16 cellular contexts compared by ENCODE assay signal in the genomic region with DNA sequence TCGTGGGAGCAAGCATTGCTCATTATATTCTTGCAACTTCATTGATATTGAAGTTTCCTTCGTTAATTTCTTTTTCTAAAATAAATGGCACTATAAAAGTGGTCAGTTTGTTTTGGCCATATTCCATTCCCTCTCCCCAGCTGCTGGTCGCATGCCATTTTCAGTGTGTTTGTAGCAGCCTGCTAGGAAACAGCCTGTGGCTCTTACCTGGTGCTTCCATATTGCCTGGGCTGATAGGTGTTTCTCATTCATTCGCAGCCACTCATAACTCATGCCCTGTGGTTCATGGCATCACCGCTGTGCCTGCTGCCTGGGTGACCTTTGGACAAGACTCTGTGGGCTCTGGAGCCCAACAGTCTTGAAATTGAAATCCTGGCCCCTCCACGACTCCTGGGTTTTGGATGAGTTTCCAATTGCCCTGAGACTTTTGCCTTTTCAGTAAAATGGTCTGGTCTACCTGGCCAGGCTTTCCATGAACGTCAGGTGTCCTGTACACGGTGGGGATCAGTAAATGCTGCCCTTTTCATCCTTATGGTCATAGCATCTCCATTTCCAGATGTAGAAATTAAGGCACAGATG.
A peak's percentile ranks its signal among the peaks of the same experiment; 100 is the strongest.
DNase-seq lines count a peak whose midpoint lies in the region; ATAC-seq and TF ChIP-seq lines count a peak whose summit lies in the region.
"Had no signal": no experiment of that assay in that cellular context is flagged by ENCODE, and none has a peak within 500 bp of the region (broad histone marks: within the 10 kb centered on the region; RNA-seq: fewer than 3 reads in every experiment).

No MANE protein-coding gene starts in this region.

- no peaks in the 10 kb centered on the region for H3K9me3 Mint-ChIP-seq in CD14-positive monocyte

- H3K36me3 ChIP-seq in aorta (ENCODE audit: control insufficient read depth in 1 of 2, insufficient read depth in 2 of 2, low read length in 1 of 2): no peaks in the 10 kb centered on the region
- H3K36me3 ChIP-seq: brain microvascular endothelial cell, transverse colon had no signal

- H3K27ac Mint-ChIP-seq in CD14-positive monocyte: peak overlapping the region; percentile 69 to 99 (median 98)
- H3K27ac Mint-ChIP-seq: activated CD8-positive, alpha-beta memory T cell treated with anti-CD3 and anti-CD28 coated beads, Interleukin-2, amount 10 ng/mL, durations not matched to agents 7 days and 5 days had no signal

- H3K4me1 Mint-ChIP-seq in CD14-positive monocyte: peaks cover 49% of the 10 kb centered on the region

- H3K36me3 Mint-ChIP-seq in CD14-positive monocyte: peaks cover 17 to 40% of the 10 kb centered on the region in 2 donors
- H3K36me3 Mint-ChIP-seq: activated CD8-positive, alpha-beta memory T cell treated with anti-CD3 and anti-CD28 coated beads, Interleukin-2, amount 10 ng/mL, durations not matched to agents 7 days and 5 days had no signal

- H3K4me3 ChIP-seq in aorta (ENCODE audit: low read length in 2 of 2): no peak overlapping the region
- H3K4me3 ChIP-seq: transverse colon had no signal

- no peaks in the 10 kb centered on the region for H3K9me3 ChIP-seq in aorta (ENCODE audit: control insufficient read depth, low read length)
- H3K9me3 ChIP-seq: transverse colon had no signal

- H3K4me1 ChIP-seq in aorta (ENCODE audit: control insufficient read depth in 1 of 2, insufficient read depth in 2 of 2, low read length in 2 of 2): peaks cover 0 to 17% of the 10 kb centered on the region in 2 donors

- peak overlapping the region in 1 of 2 donors; percentile 1 for H3K4me3 Mint-ChIP-seq in CD14-positive monocyte
- H3K4me3 Mint-ChIP-seq: activated CD8-positive, alpha-beta memory T cell treated with anti-CD3 and anti-CD28 coated beads, Interleukin-2, amount 10 ng/mL, durations not matched to agents 7 days and 5 days had no signal

- H3K27me3 ChIP-seq in aorta (ENCODE audit: control insufficient read depth in 1 of 2, insufficient read depth in 2 of 2, low read length in 1 of 2): no peaks in the 10 kb centered on the region
- H3K27me3 ChIP-seq: brain microvascular endothelial cell, transverse colon had no signal

- DNase-seq in CD14-positive monocyte (ENCODE audit: low spot score) (no peak), DMS79 (lab: John Stamatoyannopoulos, UW) (peak; percentile 16), NCI-H748 (lab: John Stamatoyannopoulos, UW; ENCODE audit: unreplicated experiment) (peak; percentile 77), kidney tubule cell (ENCODE audit: low spot score) (peak; percentile 50), cerebellar nuclear complex (lab: John Stamatoyannopoulos, UW) (no peak), aorta (no peak), epidermal melanocyte (ENCODE audit: insufficient read length, low spot score) (no peak)
- DNase-seq: activated CD4-positive, CD25-positive, alpha-beta regulatory T cell; activated CD8-positive, alpha-beta memory T cell treated with anti-CD3 and anti-CD28 coated beads, Interleukin-2, amount 10 ng/mL, durations not matched to agents 7 days and 5 days; activated naive CD4-positive, alpha-beta T cell; brain microvascular endothelial cell; kidney glomerular epithelial cell; small intestine; transverse colon had no signal

- 42 to 49% methylated on average over 8 of the region's 8 CpGs for WGBS in aorta, 2 donors

- intact Hi-C loops in CD14-positive monocyte (cut with micrococcal nuclease) (loop anchor here in 1 of 2 donors (5.0 kb wide), 1 partner anchor 70 kb away; a partner anchor contains a TSS), aorta (cut with DNase I) (loop anchor here in 1 of 2 donors (5.0 kb wide), 1 partner anchor 45 kb away; no protein-coding TSS in a partner anchor)

- no peak for TF ChIP-seq CTCF in CD14-positive monocyte (IDR thresholded peaks at IDR 0.05)

- no peaks in the 10 kb centered on the region for H3K27me3 Mint-ChIP-seq in CD14-positive monocyte (ENCODE audit: low read depth in 3 of 3)
- H3K27me3 Mint-ChIP-seq: activated CD8-positive, alpha-beta memory T cell treated with anti-CD3 and anti-CD28 coated beads, Interleukin-2, amount 10 ng/mL, durations not matched to agents 7 days and 5 days had no signal

- ATAC-seq in GM21529 (IDR thresholded peaks at IDR 0.05; ENCODE audit: unreplicated experiment) (no peak), aorta (ENCODE audit: low FRiP score) (no peak)
- ATAC-seq: activated CD8-positive, alpha-beta memory T cell treated with anti-CD3 and anti-CD28 coated beads, Interleukin-2, amount 10 ng/mL, durations not matched to agents 7 days and 5 days; HepG2 had no signal

- H3K27ac ChIP-seq in aorta (ENCODE audit: low read depth in 1 of 2, low read length in 2 of 2): peak overlapping the region in 1 of 2 donors; percentile 12
- H3K27ac ChIP-seq: brain microvascular endothelial cell had no signal

Comparison
In these comparisons a context has a peak if more than half of its experiments do, and no peak if none do; other contexts are left out.
1. DNase-seq: peak in DMS79 (single experiment), NCI-H748 (single experiment) and kidney tubule cell (single experiment); none in CD14-positive monocyte (single experiment), cerebellar nuclear complex (0 of 2), aorta (0 of 2) and epidermal melanocyte (single experiment).